15 cellular contexts compared by ENCODE assay signal in the genomic region with DNA sequence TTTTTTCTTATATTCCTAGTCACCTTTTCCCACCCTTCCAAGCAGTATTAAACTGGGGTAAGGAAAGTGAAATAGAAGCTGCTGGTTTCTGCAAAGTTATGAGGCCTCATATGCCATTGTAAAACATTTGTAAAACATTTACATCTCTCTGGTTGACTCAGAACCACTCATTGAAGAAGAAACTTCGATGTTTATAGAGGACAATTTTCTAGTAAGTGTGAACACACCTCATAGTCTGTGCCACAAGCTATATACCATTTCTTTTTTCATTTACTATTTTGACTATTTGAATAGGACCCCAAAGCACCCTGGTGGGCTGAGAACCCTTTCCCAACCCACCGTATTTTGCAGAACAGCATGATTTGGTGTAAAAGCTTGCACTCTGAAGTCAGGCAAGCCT. TPM values are rescaled to one million over a fixed set of nuclear protein-coding genes. Genes with fewer than 3 reads are reported as not detected.
DNase-seq lines count a peak whose midpoint lies in the region; ATAC-seq and TF ChIP-seq lines count a peak whose summit lies in the region.
"Had no signal": no experiment of that assay in that cellular context is flagged by ENCODE, and none has a peak within 500 bp of the region (broad histone marks: within the 10 kb centered on the region; RNA-seq: fewer than 3 reads in every experiment).

No MANE protein-coding gene starts in this region.

- H3K9me3 ChIP-seq in hepatocyte (ENCODE audit: low read depth) (no peaks in the 10 kb centered on the region), tibial artery (no peaks in the 10 kb centered on the region)

- H3K27ac Mint-ChIP-seq in glutamatergic neuron (ENCODE audit: unreplicated experiment) = no peak overlapping the region
- H3K27ac Mint-ChIP-seq in naive thymus-derived CD8-positive, alpha-beta T cell = no peak overlapping the region
- H3K27ac Mint-ChIP-seq: CD14-positive monocyte; effector memory CD8-positive, alpha-beta T cell; progenitor cell of endocrine pancreas; T-helper 1 cell treated with Interleukin-12 subunit alpha and Interleukin-12 subunit beta and Interleukin-4 antibody, amounts not matched to agents 30 μg/mL and 1 μg/mL, for 36 hours had no signal

- H3K36me3 ChIP-seq in hepatocyte (replicated peaks; ENCODE audit: insufficient read depth, low read depth) (no peaks in the 10 kb centered on the region), tibial artery (no peaks in the 10 kb centered on the region)

- H3K9me2 ChIP-seq in hepatocyte (replicated peaks; ENCODE audit: insufficient read depth) = no peaks in the 10 kb centered on the region

- H3K79me2 ChIP-seq in hepatocyte = no peaks in the 10 kb centered on the region

- DNase-seq in hepatocyte (ENCODE audit: low spot score) (no peak), glutamatergic neuron (no peak), tibial artery (no peak)
- DNase-seq in naive thymus-derived CD8-positive, alpha-beta T cell = no peak
- DNase-seq in activated CD4-positive, alpha-beta T cell treated with anti-CD3 and anti-CD28 coated beads for 1 hour = no peak
- DNase-seq: amniotic stem cell; effector memory CD8-positive, alpha-beta T cell; GOT3; stimulated activated CD4-positive, alpha-beta T cell treated with anti-CD3 and anti-CD28 coated beads, Interleukin-4, amount 100 ng/mL, for 24 hours had no signal

- intact Hi-C loops in tibial artery (cut with DNase I; ENCODE audit: low total_unique reads) = no loop called here

- H3K9me3 Mint-ChIP-seq in glutamatergic neuron (ENCODE audit: unreplicated experiment) = peaks cover 2% of the 10 kb centered on the region
- no peaks in the 10 kb centered on the region for H3K9me3 Mint-ChIP-seq in naive thymus-derived CD8-positive, alpha-beta T cell
- H3K9me3 Mint-ChIP-seq: effector memory CD8-positive, alpha-beta T cell; T-helper 1 cell treated with Interleukin-12 subunit alpha and Interleukin-12 subunit beta and Interleukin-4 antibody, amounts not matched to agents 30 μg/mL and 1 μg/mL, for 36 hours had no signal

- H3K4me1 ChIP-seq in hepatocyte (ENCODE audit: insufficient read depth) (peaks cover 15% of the 10 kb centered on the region), tibial artery (no peaks in the 10 kb centered on the region)

- ATAC-seq in GM18502 (IDR thresholded peaks at IDR 0.05; ENCODE audit: poor library complexity, unreplicated experiment) = peak; percentile 77
- ATAC-seq in GM21390 (IDR thresholded peaks at IDR 0.05; ENCODE audit: unreplicated experiment) = peak; percentile 84
- peak; percentile 54 for ATAC-seq in HG03108 (IDR thresholded peaks at IDR 0.05; ENCODE audit: unreplicated experiment)
- ATAC-seq in naive thymus-derived CD8-positive, alpha-beta T cell = no peak
- ATAC-seq: effector memory CD8-positive, alpha-beta T cell had no signal

- no peak for TF ChIP-seq CTCF in hepatocyte (IDR thresholded peaks at IDR 0.05; ENCODE audit: poor library complexity)
- no peak for TF ChIP-seq CTCF in glutamatergic neuron (IDR thresholded peaks at IDR 0.05; ENCODE audit: partially characterized antibody, unreplicated experiment)
- no peak for TF ChIP-seq CTCF in tibial artery (IDR thresholded peaks at IDR 0.05)

- no peaks in the 10 kb centered on the region for H3K36me3 Mint-ChIP-seq in glutamatergic neuron (ENCODE audit: unreplicated experiment)
- H3K36me3 Mint-ChIP-seq in naive thymus-derived CD8-positive, alpha-beta T cell = peaks cover 0 to 4% (median 0%) of the 10 kb centered on the region in 3 donors
- H3K36me3 Mint-ChIP-seq: CD14-positive monocyte had no signal

- no peak overlapping the region for H2AFZ ChIP-seq in hepatocyte

- H3K4me3 Mint-ChIP-seq in glutamatergic neuron (ENCODE audit: unreplicated experiment) = no peak overlapping the region
- no peak overlapping the region for H3K4me3 Mint-ChIP-seq in naive thymus-derived CD8-positive, alpha-beta T cell
- H3K4me3 Mint-ChIP-seq: CD14-positive monocyte; effector memory CD8-positive, alpha-beta T cell; T-helper 1 cell treated with Interleukin-12 subunit alpha and Interleukin-12 subunit beta and Interleukin-4 antibody, amounts not matched to agents 30 μg/mL and 1 μg/mL, for 36 hours had no signal

- POLR2A ChIA-PET in naive thymus-derived CD8-positive, alpha-beta T cell (lab: Charles Lee) = interaction anchor here (0.8 to 1.0 kb wide), 2 partner anchors 8 to 10 kb away, joined by 3 to 6 read pairs; no protein-coding TSS in a partner anchor

- H3K4me2 ChIP-seq in hepatocyte = peak overlapping the region; percentile 50

- no peaks in the 10 kb centered on the region for H3K4me1 Mint-ChIP-seq in glutamatergic neuron (ENCODE audit: low read depth, unreplicated experiment)
- peaks cover 0 to 12% (median 5%) of the 10 kb centered on the region in 4 donors for H3K4me1 Mint-ChIP-seq in naive thymus-derived CD8-positive, alpha-beta T cell
- H3K4me1 Mint-ChIP-seq: CD14-positive monocyte had no signal

- no peaks in the 10 kb centered on the region for H3K27me3 Mint-ChIP-seq in glutamatergic neuron (ENCODE audit: unreplicated experiment)
- H3K27me3 Mint-ChIP-seq in naive thymus-derived CD8-positive, alpha-beta T cell = peaks cover 0 to 6% (median 0%) of the 10 kb centered on the region in 5 donors
- H3K27me3 Mint-ChIP-seq: effector memory CD8-positive, alpha-beta T cell; progenitor cell of endocrine pancreas had no signal

- H3K4me3 ChIP-seq in hepatocyte (no peak overlapping the region), tibial artery (no peak overlapping the region)

- no peaks in the 10 kb centered on the region for H3K27me3 ChIP-seq in hepatocyte
- no peaks in the 10 kb centered on the region for H3K27me3 ChIP-seq in tibial artery

- 53% methylated on average over 2 of the region's 2 CpGs for WGBS in hepatocyte (ENCODE audit: low lambda C conversion rate, missing lambda C conversion rate)

- H3K27ac ChIP-seq in hepatocyte (peak overlapping the region; percentile 35), tibial artery (no peak overlapping the region)

- H4K20me1 ChIP-seq in hepatocyte (ENCODE audit: insufficient read depth, poor library complexity, severe bottlenecking) = no peaks in the 10 kb centered on the region

RNA-seq across cellular contexts. Expression of gene ITGB1, which starts 12.9 kb away (rescaled TPM):
- 552 and 564 TPM in 2 replicates for total RNA-seq in hepatocyte
- polyA plus RNA-seq in hepatocyte = 291 and 292 TPM in 2 replicates
- total RNA-seq in glutamatergic neuron (ENCODE audit: unreplicated experiment) = 263 TPM
- 10 to 100 TPM; 34.2 to 34.6 TPM for total RNA-seq in naive thymus-derived CD8-positive, alpha-beta T cell
- 100 to 1,000 TPM in 1 of 3 donors, 10 to 100 TPM in 2; 26.1 to 107 (median 28.9) TPM for polyA plus RNA-seq in naive thymus-derived CD8-positive, alpha-beta T cell

Comparison
In these comparisons a context has a peak if more than half of its experiments do, and no peak if none do; other contexts are left out.
1. ATAC-seq: peak in GM18502 (single experiment), GM21390 (single experiment) and HG03108 (single experiment); none in naive thymus-derived CD8-positive, alpha-beta T cell (0 of 2).